Comparison of ENCODE assay signal across 19 cellular contexts in genomic region chrX:118508221-118508620, GRCh38.
"Had no signal": no experiment of that assay in that cellular context is flagged by ENCODE, and none has a peak within 500 bp of the region (broad histone marks: within the 10 kb centered on the region; RNA-seq: fewer than 3 reads in every experiment).

No MANE protein-coding gene starts in this region.

- H3K4me3 ChIP-seq: body of pancreas, colonic mucosa, lung, SJCRH30, uterus had no signal

- H3K27ac Mint-ChIP-seq: activated naive CD4-positive, alpha-beta T cell treated with anti-CD3 and anti-CD28 coated beads, Interleukin-2, amount 10 ng/mL, durations not matched to agents 7 days and 5 days; activated T-helper 2 cell treated with anti-CD3 and anti-CD28 coated beads, Interferon-gamma antibody, Interleukin-2, Interleukin-4, amounts not matched to agents 10 μg/mL and 5 μg/mL and 100 μg/mL, durations not matched to agents 14 hours and 24 hours and 36 hours had no signal

- H3K27ac ChIP-seq: body of pancreas, colonic mucosa, SJCRH30 had no signal

- ATAC-seq: body of pancreas; stimulated activated naive CD8-positive, alpha-beta T cell treated with anti-CD3 and anti-CD28 coated beads, Interleukin-15, Interleukin-2, amounts not matched to agents 100 U/mL and 50 U/mL, for 24 hours; T-helper 17 cell had no signal

- H3K4me1 ChIP-seq: body of pancreas, colonic mucosa, SJCRH30, uterus had no signal

- H3K4me3 Mint-ChIP-seq: activated naive CD4-positive, alpha-beta T cell treated with anti-CD3 and anti-CD28 coated beads, Interleukin-2, amount 10 ng/mL, durations not matched to agents 7 days and 5 days had no signal

- H3K9me3 Mint-ChIP-seq: activated naive CD4-positive, alpha-beta T cell treated with anti-CD3 and anti-CD28 coated beads, Interleukin-2, amount 10 ng/mL, durations not matched to agents 7 days and 5 days had no signal

- H3K9me3 ChIP-seq: body of pancreas, colonic mucosa, SJCRH30, uterus had no signal

- H3K27me3 ChIP-seq: body of pancreas, colonic mucosa, SJCRH30, uterus had no signal

- DNase-seq: activated CD4-positive, alpha-beta T cell treated with anti-CD3 and anti-CD28 coated beads for 4 hours; activated naive CD4-positive, alpha-beta T cell treated with anti-CD3 and anti-CD28 coated beads, Interleukin-2, amount 10 ng/mL, durations not matched to agents 7 days and 5 days; amniotic stem cell; body of pancreas; colonic mucosa; glutamatergic neuron; midbrain; naive B cell; nucleus accumbens; right cardiac atrium; SJCRH30; small intestine; stimulated activated CD4-positive, alpha-beta T cell treated with anti-CD3 and anti-CD28 coated beads, Interleukin-4, amount 100 ng/mL, for 4 hours; stimulated activated CD8-positive, alpha-beta memory T cell treated with anti-CD3 and anti-CD28 coated beads, Interleukin-4, amount 100 ng/mL, for 48 hours; stimulated activated naive CD8-positive, alpha-beta T cell treated with anti-CD3 and anti-CD28 coated beads, Interleukin-15, Interleukin-2, amounts not matched to agents 100 U/mL and 50 U/mL, for 24 hours; T-helper 17 cell; uterus had no signal

- H3K36me3 ChIP-seq: colonic mucosa, SJCRH30, uterus had no signal

- H3K27me3 Mint-ChIP-seq: activated naive CD4-positive, alpha-beta T cell treated with anti-CD3 and anti-CD28 coated beads, Interleukin-2, amount 10 ng/mL, durations not matched to agents 7 days and 5 days; naive B cell; T-helper 17 cell had no signal
